13 cellular contexts compared by ENCODE assay signal in genomic region chr5:93337138-93337537, GRCh38.
DNase-seq lines count a peak whose midpoint lies in the region; ATAC-seq and TF ChIP-seq lines count a peak whose summit lies in the region.
"Had no signal": no experiment of that assay in that cellular context is flagged by ENCODE, and none has a peak within 500 bp of the region (broad histone marks: within the 10 kb centered on the region; RNA-seq: fewer than 3 reads in every experiment).

No MANE protein-coding gene starts in this region.

- H3K4me2 ChIP-seq in PC-3 (ENCODE audit: low read length) (no peak overlapping the region), mammary epithelial cell (ENCODE audit: insufficient read depth, low read depth, low read length) (peak overlapping the region; percentile 20), mesendoderm (ENCODE audit: low read length) (no peak overlapping the region)

- no peak overlapping the region for H2BK5ac ChIP-seq in mesendoderm (ENCODE audit: low read length)

- no peak overlapping the region for H2AK5ac ChIP-seq in mesendoderm (ENCODE audit: low read length)

- no peak overlapping the region for H4K5ac ChIP-seq in mesendoderm (ENCODE audit: low read length)

- intact Hi-C loops in PC-3 (cut with micrococcal nuclease) (no loop called here), mammary epithelial cell (cut with micrococcal nuclease) (no loop called here)

- CTCF ChIA-PET in PC-3 (lab: Charles Lee), result no interaction called here
- CTCF ChIA-PET in mammary epithelial cell (lab: Charles Lee; ENCODE audit: low non-redundant PET), result no interaction called here

- H3K56ac ChIP-seq in mesendoderm (ENCODE audit: low read length), result no peak overlapping the region

- POLR2A ChIA-PET in PC-3 (lab: Charles Lee; ENCODE audit: unreplicated experiment), result no interaction called here

- H3K27ac ChIP-seq in PC-3 (ENCODE audit: low read length) (no peak overlapping the region), mammary epithelial cell (ENCODE audit: insufficient read depth, low read depth, low read length) (peak overlapping the region; percentile 48), foreskin keratinocyte (no peak overlapping the region), mesendoderm (ENCODE audit: low read depth, low read length) (no peak overlapping the region)
- H3K27ac ChIP-seq: C4-2B had no signal

- no peak overlapping the region for H2BK15ac ChIP-seq in mesendoderm (replicated peaks; ENCODE audit: low read depth)

- dilution Hi-C loops in mammary epithelial cell (cut with HindIII; ENCODE audit: low sequenced_read_pairs), result no loop called here

- no peaks in the 10 kb centered on the region for H3K36me3 ChIP-seq in PC-3 (ENCODE audit: low read depth, low read length)
- H3K36me3 ChIP-seq in mammary epithelial cell (ENCODE audit: insufficient read depth, low read length), result no peaks in the 10 kb centered on the region
- H3K36me3 ChIP-seq in mesendoderm (ENCODE audit: control insufficient read depth, insufficient read depth, low read length), result no peaks in the 10 kb centered on the region

- H3K4me3 ChIP-seq in PC-3 (ENCODE audit: low read length) (no peak overlapping the region), mammary epithelial cell (replicated peaks in 1 of 3; ENCODE audit: insufficient read depth in 1 of 3, low read depth in 2 of 3, low read length in 3 of 3) (no peak overlapping the region), mesendoderm (ENCODE audit: low read length) (no peak overlapping the region)
- H3K4me3 ChIP-seq: GM12878 had no signal

- H3K79me2 ChIP-seq in PC-3 (ENCODE audit: low read length), result no peaks in the 10 kb centered on the region
- H3K79me2 ChIP-seq in mammary epithelial cell (ENCODE audit: insufficient read depth, low read length), result no peaks in the 10 kb centered on the region
- H3K79me2 ChIP-seq in mesendoderm (ENCODE audit: control insufficient read depth, insufficient read depth, low read length), result no peaks in the 10 kb centered on the region

- no peaks in the 10 kb centered on the region for H3K9me2 ChIP-seq in PC-3 (replicated peaks; ENCODE audit: low read length)

- H3F3A ChIP-seq in PC-3 (ENCODE audit: low read length, unreplicated experiment), result no peaks in the 10 kb centered on the region

- TF ChIP-seq CTCF in PC-3 (conservative IDR thresholded peaks at IDR 0.05; ENCODE audit: low read depth, low read length), result no peak
- no peak for TF ChIP-seq CTCF in mammary epithelial cell (conservative IDR thresholded peaks at IDR 0.05 in 1 of 2, IDR thresholded peaks at IDR 0.05 in 1 of 2; ENCODE audit: extremely low read depth in 1 of 2, insufficient read depth in 1 of 2, low read depth in 1 of 2, low read length in 2 of 2)
- no peak for TF ChIP-seq CTCF in foreskin keratinocyte (conservative IDR thresholded peaks at IDR 0.05)

- H3K9ac ChIP-seq in PC-3 (ENCODE audit: low read length) (no peak overlapping the region), mammary epithelial cell (ENCODE audit: insufficient read depth, low read length) (no peak overlapping the region), mesendoderm (ENCODE audit: low read length) (no peak overlapping the region)

- DNase-seq in PC-3 (peak; percentile 44), mammary epithelial cell (peak; percentile 63), foreskin keratinocyte (peak in 1 of 2 donors; percentile 33), mesendoderm (no peak), DMS153 treated with DMSO at 0.1 percent for 48 hours (lab: John Stamatoyannopoulos, UW; ENCODE audit: unreplicated experiment) (no peak)
- DNase-seq: AML-193; Caco-2; CD4-positive, alpha-beta T cell; DMS79 treated with DMSO at 0.1 percent for 48 hours; H9 had no signal

- H3K4me1 ChIP-seq in PC-3 (ENCODE audit: insufficient read depth, low read length) (peaks cover 13% of the 10 kb centered on the region), mammary epithelial cell (ENCODE audit: insufficient read depth, low read length) (peaks cover 16% of the 10 kb centered on the region), foreskin keratinocyte (no peaks in the 10 kb centered on the region), mesendoderm (ENCODE audit: control insufficient read depth, low read depth, low read length) (no peaks in the 10 kb centered on the region)
- H3K4me1 ChIP-seq: Caco-2 had no signal

- H4K8ac ChIP-seq in mesendoderm (ENCODE audit: low read depth, low read length), result no peak overlapping the region

- BruUV-seq in PC-3 (replicated peaks; lab: Mats Ljungman, UMichigan), result no TSS peak
- no TSS peak for BruUV-seq in mammary epithelial cell (replicated peaks; lab: Mats Ljungman, UMichigan)

- ATAC-seq in PC-3 (no peak; the same call in 1 of the 2 replicates), foreskin keratinocyte (peak; percentile 62), GM19324 (IDR thresholded peaks at IDR 0.05; ENCODE audit: low FRiP score, unreplicated experiment) (no peak)
- ATAC-seq: GM12878 had no signal

- in situ Hi-C loops in mammary epithelial cell (cut with MboI; ENCODE audit: low sequenced_read_pairs in 2 of 2), result no loop called here

- no peak overlapping the region for H2BK120ac ChIP-seq in mesendoderm (ENCODE audit: low read depth, low read length)

- H3K9me3 ChIP-seq in PC-3 (ENCODE audit: low read length) (no peaks in the 10 kb centered on the region), mammary epithelial cell (replicated peaks; ENCODE audit: insufficient read depth, low read length) (no peaks in the 10 kb centered on the region)
- H3K9me3 ChIP-seq: Caco-2 had no signal

- H2AFZ ChIP-seq in PC-3 (ENCODE audit: low read length) (no peak overlapping the region), mammary epithelial cell (ENCODE audit: low read depth, low read length) (no peak overlapping the region)

- H4K20me1 ChIP-seq in PC-3 (ENCODE audit: low read length), result no peaks in the 10 kb centered on the region
- no peaks in the 10 kb centered on the region for H4K20me1 ChIP-seq in mammary epithelial cell (ENCODE audit: insufficient read depth, low read length)

- no peak overlapping the region for H3K18ac ChIP-seq in mesendoderm (ENCODE audit: low read length)

- H3K23ac ChIP-seq in mesendoderm (ENCODE audit: low read length), result no peak overlapping the region

- H3K4ac ChIP-seq in mesendoderm (ENCODE audit: low read depth, low read length), result no peak overlapping the region

- H3K79me1 ChIP-seq in mesendoderm (ENCODE audit: low read length), result no peaks in the 10 kb centered on the region

- WGBS in mammary epithelial cell (ENCODE audit: low coverage, missing lambda C conversion rate), result 50% methylated on average over 2 of the region's 2 CpGs
- no CpG with 5 or more reads among the region's 2 CpGs for WGBS in mesendoderm (ENCODE audit: extremely low coverage, insufficient coverage, low lambda C conversion rate)

- H3K27me3 ChIP-seq in PC-3 (ENCODE audit: low read length) (no peaks in the 10 kb centered on the region), mammary epithelial cell (ENCODE audit: insufficient read depth, low read length) (no peaks in the 10 kb centered on the region), foreskin keratinocyte (no peaks in the 10 kb centered on the region), mesendoderm (ENCODE audit: insufficient read depth, low read length, poor library complexity) (no peaks in the 10 kb centered on the region)

Comparison
In these comparisons a context has a peak if more than half of its experiments do, and no peak if none do; other contexts are left out.
1. DNase-seq: peak in PC-3 (single experiment) and mammary epithelial cell (single experiment); none in mesendoderm (single experiment) and DMS153 treated with DMSO at 0.1 percent for 48 hours (single experiment).